ENCODE assay signal across 1 cellular context in genomic region chr1:53107570-53108322, GRCh38.
A peak's percentile ranks its signal among the peaks of the same experiment; 100 is the strongest.
TF ChIP-seq lines count a peak whose summit lies in the region.

No MANE protein-coding gene starts in this region.

TF ChIP-seq in IMR-90, 13 proteins besides CTCF, POLR2A, EP300 and RAD21:
- peak; percentile 36 for TF ChIP-seq BHLHE40 (IDR thresholded peaks at IDR 0.05; ENCODE audit: low read depth, low read length)
- TF ChIP-seq ELK1 (IDR thresholded peaks at IDR 0.05; ENCODE audit: borderline replicate concordance, low read depth, low read length) = no peak
- no peak for TF ChIP-seq SMC3 (IDR thresholded peaks at IDR 0.05; ENCODE audit: low read depth, low read length)
- no peak for TF ChIP-seq CEBPB (IDR thresholded peaks at IDR 0.05; ENCODE audit: low read depth, low read length)
- no peak for TF ChIP-seq MXI1 (IDR thresholded peaks at IDR 0.05; ENCODE audit: borderline replicate concordance, low read depth, low read length)
- TF ChIP-seq USF2 (IDR thresholded peaks at IDR 0.05; ENCODE audit: low read depth, low read length) = no peak
- TF ChIP-seq RFX5 (IDR thresholded peaks at IDR 0.05; ENCODE audit: low read depth, low read length) = no peak
- TF ChIP-seq FOS (IDR thresholded peaks at IDR 0.05; ENCODE audit: low read depth, low read length) = no peak
- TF ChIP-seq MAZ (IDR thresholded peaks at IDR 0.05; ENCODE audit: borderline replicate concordance, low read depth, low read length) = 0 out of 2 replicates have a peak, but pooled peaks have one; percentile 14
- peak; percentile 44; the same call in 1 of the 2 replicates for TF ChIP-seq MAFK (IDR thresholded peaks at IDR 0.05; ENCODE audit: low read depth, low read length)
- TF ChIP-seq RCOR1 (IDR thresholded peaks at IDR 0.05; ENCODE audit: insufficient replicate concordance, low read length) = peak; percentile 10
- TF ChIP-seq CHD1 (IDR thresholded peaks at IDR 0.05; ENCODE audit: low read depth, low read length) = no peak
- no peak for TF ChIP-seq NFE2L2 (IDR thresholded peaks at IDR 0.05; ENCODE audit: low read depth, low read length)
